ENCODE assay signal across 8 cellular contexts in the genomic region with DNA sequence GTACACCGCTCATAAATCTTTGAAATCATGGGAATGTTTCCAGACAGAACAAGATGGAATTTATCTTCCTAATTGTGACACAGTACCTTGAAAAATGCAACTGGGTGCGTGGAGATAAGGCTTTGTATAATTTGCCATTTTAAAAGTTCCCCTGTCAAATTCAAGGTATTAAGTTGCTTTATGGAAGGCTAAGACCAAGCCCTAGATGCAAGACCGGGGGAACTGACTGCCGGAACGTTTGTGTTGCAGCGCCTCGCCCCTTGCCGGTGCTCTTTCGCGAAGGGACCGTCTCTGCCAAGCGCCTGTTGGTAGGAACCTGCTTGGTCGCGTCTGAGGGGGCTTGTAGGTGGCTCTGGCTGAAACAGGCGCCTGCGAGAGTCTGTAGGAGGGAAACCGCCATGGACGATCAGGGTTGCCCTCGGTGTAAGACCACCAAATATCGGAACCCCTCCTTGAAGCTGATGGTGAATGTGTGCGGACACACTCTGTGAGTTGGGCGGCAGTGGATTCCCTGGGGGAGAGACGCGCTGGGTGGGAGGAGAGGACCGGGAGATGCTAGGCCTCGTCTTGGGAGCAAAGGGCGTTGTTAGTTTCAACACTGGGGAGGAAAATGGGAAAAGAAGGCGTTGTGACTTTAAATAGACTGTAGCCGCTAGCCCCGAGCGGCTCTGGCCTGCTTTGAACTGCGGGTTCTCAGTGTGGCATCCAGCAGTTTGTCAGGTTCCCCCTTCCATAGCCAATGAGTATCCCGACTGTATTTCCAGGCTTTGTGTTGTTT. TPM values are rescaled to one million over a fixed set of nuclear protein-coding genes. Genes with fewer than 3 reads are reported as not detected.
DNase-seq lines count a peak whose midpoint lies in the region; ATAC-seq, FAIRE-seq and TF ChIP-seq lines count a peak whose summit lies in the region.

Gene MNAT1, plus strand, starts transcription at position 297 of the 778 bp plus-strand sequence. Its CDS starts 102 bp downstream, at position 399.

- H3K4me3 Mint-ChIP-seq in T-helper 17 cell, result peak within 1 kb of the TSS; percentile 100

- peaks cover 16% of the 10 kb centered on the region for H3K4me1 Mint-ChIP-seq in T-helper 17 cell

- FAIRE-seq in GM12892 (lab: Jason Lieb, UNC), result peak; percentile 86

- peak within 1 kb of the TSS; percentile 99 for H3K4me3 ChIP-seq in retinal pigment epithelial cell (ENCODE audit: low read length)

- TF ChIP-seq CTCF in retinal pigment epithelial cell (conservative IDR thresholded peaks at IDR 0.05; ENCODE audit: low read depth, low read length), result no peak

- H3K27me3 Mint-ChIP-seq in T-helper 17 cell, result peaks cover 21% of the 10 kb centered on the region

- H3K36me3 Mint-ChIP-seq in T-helper 17 cell (ENCODE audit: low read depth), result peaks cover 3% of the 10 kb centered on the region

- peak; percentile 86 for TF ChIP-seq POLR2A in GM12892 (IDR thresholded peaks at IDR 0.05; ENCODE audit: low read depth, low read length)

- peak within 1 kb of the TSS; percentile 99 for H3K27ac Mint-ChIP-seq in T-helper 17 cell

- ATAC-seq in HG02798 (IDR thresholded peaks at IDR 0.05; ENCODE audit: poor library complexity, unreplicated experiment) (peak; percentile 96), T-helper 17 cell (peak; percentile 97)

- no peaks in the 10 kb centered on the region for H3K9me3 ChIP-seq in T-helper 17 cell (ENCODE audit: control insufficient read depth, low read length, poor library complexity, severe bottlenecking)

- DNase-seq in GM12892 (ENCODE audit: insufficient read length) (no peak), NCI-H1436 treated with DMSO at 0.1 percent for 48 hours (lab: John Stamatoyannopoulos, UW) (peak; percentile 35), T-helper 17 cell (peak; percentile 41 to 63 (median 43)), anterior cingulate cortex (lab: John Stamatoyannopoulos, UW) (peak; percentile 33 to 90 (median 74)), hippocampal formation (lab: John Stamatoyannopoulos, UW) (peak; percentile 77 to 83), retinal pigment epithelial cell (ENCODE audit: low read depth) (no peak), epidermal melanocyte (ENCODE audit: insufficient read length, low spot score) (no peak)

RNA-seq across cellular contexts. Expression of gene MNAT1, which starts in this region (rescaled TPM):
- 57.2 TPM for polyA plus RNA-seq in GM12892 (2012; ENCODE audit: missing spikeins)
- 10 to 100 TPM; 16.1 to 19.5 TPM for total RNA-seq in T-helper 17 cell

Comparison
In these comparisons a context has a peak if more than half of its experiments do, and no peak if none do; other contexts are left out.
1. DNase-seq: peak in NCI-H1436 treated with DMSO at 0.1 percent for 48 hours (single experiment), T-helper 17 cell (3 of 3), anterior cingulate cortex (58 of 58) and hippocampal formation (2 of 2); none in GM12892 (single experiment), retinal pigment epithelial cell (single experiment) and epidermal melanocyte (single experiment).